ENCODE assay signal across 21 cellular contexts in the genomic region with DNA sequence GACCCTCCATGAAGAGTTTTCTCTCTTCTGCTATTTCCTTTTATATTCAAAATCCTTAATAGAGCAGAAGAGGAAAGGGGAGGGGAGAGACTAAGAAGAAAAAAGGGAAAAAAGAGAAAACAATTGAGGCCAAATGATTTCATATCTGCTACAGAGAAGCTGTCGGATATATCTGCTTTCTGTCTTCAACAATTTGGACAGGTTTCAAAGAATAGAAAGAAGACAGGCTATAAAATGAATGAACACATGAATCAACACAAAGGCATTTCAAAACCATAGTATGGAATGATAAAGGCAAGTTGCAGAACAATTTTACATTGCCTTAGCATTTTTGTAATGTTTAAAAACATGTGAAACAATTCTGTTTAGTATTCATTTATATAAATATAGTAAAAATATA.
"Had no signal": no experiment of that assay in that cellular context is flagged by ENCODE, and none has a peak within 500 bp of the region (broad histone marks: within the 10 kb centered on the region; RNA-seq: fewer than 3 reads in every experiment).

No MANE protein-coding gene starts in this region.

- H3K9me3 ChIP-seq: lower lobe of right lung, pancreas, right lobe of liver, thoracic aorta, tibial nerve, upper lobe of right lung, uterus had no signal

- H3K27me3 ChIP-seq: right lobe of liver, tibial nerve, uterus had no signal

- H3K4me3 ChIP-seq: dorsolateral prefrontal cortex, lower lobe of right lung, pancreas, right lobe of liver, skin epidermis, spleen, thoracic aorta, tibial nerve, upper lobe of right lung, uterus had no signal

- DNase-seq: cerebellar nuclear complex; dorsolateral prefrontal cortex; effector CD4-positive, alpha-beta T cell; hypothalamus; immature natural killer cell; left ventricle myocardium superior; lower lobe of right lung; natural killer cell; occipital lobe; pancreas; right lobe of liver; spleen; stimulated activated CD4-positive, alpha-beta T cell treated with anti-CD3 and anti-CD28 coated beads, Interleukin-2, amount 100 ng/mL, for 48 hours; stimulated activated naive B cell treated with anti-CD40 and anti-IgM and Interleukin-4, amounts not matched to agents 10 μg/mL and 1 μg/mL and 100 μg/mL, for 72 hours; upper lobe of right lung; uterus had no signal

- H3K36me3 ChIP-seq: lower lobe of right lung, pancreas, right lobe of liver, spleen, thoracic aorta, tibial nerve, upper lobe of right lung, uterus had no signal

- ATAC-seq: esophagus mucosa; left ventricle myocardium superior; lower lobe of right lung; natural killer cell; pancreas; right lobe of liver; stimulated activated naive B cell treated with anti-CD40 and anti-IgM and Interleukin-4, amounts not matched to agents 10 μg/mL and 1 μg/mL and 100 μg/mL, for 72 hours; upper lobe of right lung had no signal

- H3K27ac ChIP-seq: dorsolateral prefrontal cortex, epithelial cell of prostate, lower lobe of right lung, pancreas, right lobe of liver, skin epidermis, spleen, thoracic aorta, tibial nerve, upper lobe of right lung, uterus had no signal

- H3K4me1 ChIP-seq: lower lobe of right lung, upper lobe of right lung, uterus had no signal
